In genomic region chr5:109691248-109691574, GRCh38 we compare ENCODE assay signal across 8 cellular contexts. TPM values are rescaled to one million over a fixed set of nuclear protein-coding genes. Genes with fewer than 3 reads are reported as not detected.
DNase-seq lines count a peak whose midpoint lies in the region; ATAC-seq and TF ChIP-seq lines count a peak whose summit lies in the region.

No MANE protein-coding gene starts in this region.

- no peak for TF ChIP-seq CTCF in stomach (IDR thresholded peaks at IDR 0.05)

- DNase-seq in activated CD4-positive, alpha-beta T cell treated with anti-CD3 and anti-CD28 coated beads, Interleukin-2, amount 10 ng/mL, durations not matched to agents 24 days and 14 days: no peak
- DNase-seq in activated CD4-positive, alpha-beta T cell treated with anti-CD3 and anti-CD28 coated beads for 1 hour: no peak
- peak; percentile 13 for DNase-seq in activated CD8-positive, alpha-beta memory T cell treated with anti-CD3 and anti-CD28 coated beads, Interleukin-2, amount 50 U/mL, for 24 hours (ENCODE audit: extremely low read depth)
- DNase-seq in stomach (no peak), RKO (ENCODE audit: low spot score) (no peak), NCI-H146 (lab: John Stamatoyannopoulos, UW) (no peak)

- peak overlapping the region; percentile 85 for H3K4me3 ChIP-seq in iPS-11a (ENCODE audit: low read depth, low read length)
- H3K4me3 ChIP-seq in stomach: peak overlapping the region; percentile 79 to 90 (median 80)

- peaks cover 0 to 7% (median 3%) of the 10 kb centered on the region in 4 donors for H3K9me3 ChIP-seq in stomach

- H3K36me3 ChIP-seq in stomach: no peaks in the 10 kb centered on the region

- no peak for TF ChIP-seq POLR2A in stomach (IDR thresholded peaks at IDR 0.05)

- H3K27ac ChIP-seq in stomach: peak overlapping the region in 4 of 5 donors; percentile 96 to 99 (median 97)

- H3K9me3 Mint-ChIP-seq in activated CD4-positive, alpha-beta T cell treated with anti-CD3 and anti-CD28 coated beads, Interleukin-2, amount 10 ng/mL, durations not matched to agents 24 days and 14 days: peaks cover 6% of the 10 kb centered on the region

- TF ChIP-seq EP300 in stomach (IDR thresholded peaks at IDR 0.05): no peak

- intact Hi-C loops in activated CD4-positive, alpha-beta T cell treated with anti-CD3 and anti-CD28 coated beads, Interleukin-2, amount 10 ng/mL, durations not matched to agents 24 days and 14 days (cut with micrococcal nuclease): loop anchor here (1.0 to 10.0 kb wide), 8 partner anchors 96 to 936 kb away; no protein-coding TSS in a partner anchor
- intact Hi-C loops in stomach (cut with DNase I; ENCODE audit: low total_unique reads): no loop called here

- peaks cover 26 to 54% (median 45%) of the 10 kb centered on the region in 4 donors for H3K4me1 ChIP-seq in stomach

- peak overlapping the region; percentile 93 for H3K4me3 Mint-ChIP-seq in activated CD4-positive, alpha-beta T cell treated with anti-CD3 and anti-CD28 coated beads, Interleukin-2, amount 10 ng/mL, durations not matched to agents 24 days and 14 days

- peaks cover 51% of the 10 kb centered on the region for H3K4me1 Mint-ChIP-seq in activated CD4-positive, alpha-beta T cell treated with anti-CD3 and anti-CD28 coated beads, Interleukin-2, amount 10 ng/mL, durations not matched to agents 24 days and 14 days

- no peaks in the 10 kb centered on the region for H3K27me3 ChIP-seq in stomach

- H3K36me3 Mint-ChIP-seq in activated CD4-positive, alpha-beta T cell treated with anti-CD3 and anti-CD28 coated beads, Interleukin-2, amount 10 ng/mL, durations not matched to agents 24 days and 14 days (ENCODE audit: low read depth): peaks cover 19% of the 10 kb centered on the region

- no peak for ATAC-seq in HG03045 (IDR thresholded peaks at IDR 0.05; ENCODE audit: unreplicated experiment)

- H3K27ac Mint-ChIP-seq in activated CD4-positive, alpha-beta T cell treated with anti-CD3 and anti-CD28 coated beads, Interleukin-2, amount 10 ng/mL, durations not matched to agents 24 days and 14 days: peak overlapping the region; percentile 89

- WGBS in stomach, 5 donors: 3 to 6% (median 4%) methylated on average over 11 of the region's 11 CpGs

- H3K27me3 Mint-ChIP-seq in activated CD4-positive, alpha-beta T cell treated with anti-CD3 and anti-CD28 coated beads, Interleukin-2, amount 10 ng/mL, durations not matched to agents 24 days and 14 days: no peaks in the 10 kb centered on the region

RNA-seq across cellular contexts. Expression of gene MAN2A1, which starts 1.5 kb away (rescaled TPM):
- total RNA-seq in activated CD4-positive, alpha-beta T cell treated with anti-CD3 and anti-CD28 coated beads, Interleukin-2, amount 10 ng/mL, durations not matched to agents 24 days and 14 days: 32.9 and 33.6 TPM in 2 replicates
- total RNA-seq in stomach: 100 to 1,000 TPM in 1 of 5 donors, 10 to 100 TPM in 4; 29.2 to 136 (median 50.1) TPM
- polyA plus RNA-seq in stomach: 1 to 10 TPM; 6.1 to 9.0 (median 6.6) TPM
